In the genomic region with DNA sequence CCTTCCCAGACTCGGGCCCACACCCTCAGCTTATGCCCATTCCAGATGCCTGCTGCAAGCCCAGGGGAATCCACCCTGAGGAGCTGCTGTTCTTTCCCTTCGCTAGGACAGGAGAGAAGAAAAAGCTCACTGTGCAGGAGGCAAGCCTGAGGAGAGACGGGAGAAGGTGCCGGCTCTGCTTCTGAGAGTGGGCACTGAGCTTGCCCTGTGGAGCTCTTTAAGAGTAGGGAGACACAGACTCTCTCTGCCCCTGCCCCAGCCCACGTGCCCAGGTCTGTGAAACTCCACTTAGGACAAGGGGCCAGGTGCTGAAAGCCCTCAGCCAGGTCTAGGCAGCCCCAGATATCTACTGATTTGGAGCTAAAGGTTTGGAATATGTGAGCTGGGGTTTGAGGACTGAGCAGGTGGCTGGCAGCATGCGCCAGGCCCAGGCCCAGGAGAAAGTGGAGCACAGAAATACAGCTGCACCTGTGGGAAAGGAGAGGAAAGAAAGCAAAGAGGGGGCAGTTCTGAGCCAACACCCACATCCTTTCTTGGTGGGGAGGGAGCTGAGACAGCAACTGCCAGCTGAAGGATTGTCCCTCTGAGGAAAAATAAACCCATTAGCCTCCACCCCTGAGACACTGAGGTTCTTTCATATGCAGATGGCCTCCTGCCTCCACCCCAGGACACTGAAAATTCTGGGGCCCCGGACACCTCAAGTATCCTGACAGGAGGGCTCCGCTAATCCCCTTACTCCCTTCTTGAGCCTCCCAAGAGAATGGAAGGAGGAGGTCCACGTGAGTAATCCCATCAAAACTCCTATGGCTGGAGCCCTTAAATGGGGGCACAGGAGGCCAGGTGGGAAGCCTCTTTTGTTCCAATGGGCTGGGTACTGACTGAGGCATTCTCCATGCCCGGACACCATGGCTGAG, we compare ENCODE assay signal across 19 cellular contexts.
"Had no signal": no experiment of that assay in that cellular context is flagged by ENCODE, and none has a peak within 500 bp of the region (broad histone marks: within the 10 kb centered on the region; RNA-seq: fewer than 3 reads in every experiment).

No MANE protein-coding gene starts in this region.

- DNase-seq: activated CD4-positive, alpha-beta T cell treated with anti-CD3 and anti-CD28 coated beads, Interleukin-2, amount 10 ng/mL, durations not matched to agents 24 days and 14 days; activated CD4-positive, CD25-positive, alpha-beta regulatory T cell; activated CD8-positive, alpha-beta T cell treated with anti-CD3 and anti-CD28 coated beads, Interleukin-2, amount 10 ng/mL, durations not matched to agents 7 days and 5 days; activated naive CD4-positive, alpha-beta T cell treated with anti-CD3 and anti-CD28 coated beads for 36 hours; activated T-cell treated with anti-CD3 and anti-CD28 coated beads, Interleukin-2, amount 50 U/mL, for 24 hours; aorta; brain microvascular endothelial cell; hypothalamus; kidney glomerular epithelial cell; left ventricle myocardium superior; stimulated activated CD4-positive, alpha-beta T cell treated with anti-CD3 and anti-CD28 coated beads, Interleukin-15, amount 100 ng/mL, for 24 hours; stimulated activated CD4-positive, alpha-beta T cell treated with anti-CD3 and anti-CD28 coated beads, Interleukin-2, amount 100 ng/mL, for 48 hours; stimulated activated naive CD8-positive, alpha-beta T cell treated with anti-CD3 and anti-CD28 coated beads, Interleukin-15, amount 100 ng/mL, for 72 hours had no signal

- H3K27ac ChIP-seq: brain microvascular endothelial cell, coronary artery, prostate gland, right atrium auricular region, skin epidermis had no signal

- H3K4me1 ChIP-seq: prostate gland, right atrium auricular region had no signal

- H3K4me3 ChIP-seq: coronary artery, prostate gland, right atrium auricular region, skin epidermis had no signal

- H3K9me3 ChIP-seq: prostate gland, right atrium auricular region had no signal

- FAIRE-seq: frontal cortex, TTC549 had no signal

- ATAC-seq: activated CD8-positive, alpha-beta T cell treated with anti-CD3 and anti-CD28 coated beads, Interleukin-2, amount 10 ng/mL, durations not matched to agents 7 days and 5 days; left ventricle myocardium superior; stimulated activated naive CD8-positive, alpha-beta T cell treated with anti-CD3 and anti-CD28 coated beads, Interleukin-15, amount 100 ng/mL, for 72 hours had no signal

- H3K27me3 ChIP-seq: brain microvascular endothelial cell, right atrium auricular region had no signal
